ENCODE assay signal across 23 cellular contexts in genomic region chr7:156458011-156458410, GRCh38.
"Had no signal": no experiment of that assay in that cellular context is flagged by ENCODE, and none has a peak within 500 bp of the region (broad histone marks: within the 10 kb centered on the region; RNA-seq: fewer than 3 reads in every experiment).

No MANE protein-coding gene starts in this region.

- ATAC-seq: HepG2 had no signal

- DNase-seq: IMR-90, Kasumi-1, MV-4-11, NCI-H1092, NCI-H1105 treated with DMSO at 0.1 percent for 48 hours, NCI-H1417 treated with DMSO at 0.1 percent for 48 hours, NCI-H146, NCI-H1694 treated with DMSO at 0.1 percent for 48 hours, NCI-H1930, NCI-H2081, NCI-H2107, NCI-H2227 treated with DMSO at 0.1 percent for 48 hours, NCI-H446, NCI-H510A, NCI-H524 treated with DMSO at 0.1 percent for 48 hours, NCI-H69, NCI-H774, Right ventricle myocardium superior, RPMI8226, SIG-M5 had no signal

- H3K36me3 ChIP-seq: SJSA1 had no signal

- H3K4me3 ChIP-seq: SJSA1, SK-N-MC had no signal
